Comparison of ENCODE assay signal across 18 cellular contexts in genomic region chr4:175871774-175872405, GRCh38. TPM values are rescaled to one million over a fixed set of nuclear protein-coding genes. Genes with fewer than 3 reads are reported as not detected.
"Had no signal": no experiment of that assay in that cellular context is flagged by ENCODE, and none has a peak within 500 bp of the region (broad histone marks: within the 10 kb centered on the region; RNA-seq: fewer than 3 reads in every experiment).

No MANE protein-coding gene starts in this region.

- H3K27ac Mint-ChIP-seq: activated CD8-positive, alpha-beta T cell treated with anti-CD3 and anti-CD28 coated beads, Interleukin-2, amount 10 ng/mL, durations not matched to agents 7 days and 5 days; activated naive CD4-positive, alpha-beta T cell treated with anti-CD3 and anti-CD28 coated beads, Interleukin-2, amount 50 U/mL, for 24 hours; stimulated activated naive CD8-positive, alpha-beta T cell treated with anti-CD3 and anti-CD28 coated beads, Interleukin-15, Interleukin-2, amounts not matched to agents 100 ng/mL and 50 ng/mL, for 24 hours; T-helper 17 cell; WTC11 had no signal

- DNase-seq: activated CD4-positive, alpha-beta T cell treated with anti-CD3 and anti-CD28 coated beads for 48 hours; activated CD8-positive, alpha-beta memory T cell treated with anti-CD3 and anti-CD28 coated beads, Interleukin-2, amount 50 U/mL, for 4 hours; activated CD8-positive, alpha-beta T cell treated with anti-CD3 and anti-CD28 coated beads, Interleukin-2, amount 10 ng/mL, durations not matched to agents 7 days and 5 days; activated effector memory CD4-positive, alpha-beta T cell treated with anti-CD3 and anti-CD28 coated beads, Interleukin-2, amount 50 U/mL, for 16 hours; activated T-cell treated with anti-CD3 and anti-CD28 coated beads, Interleukin-2, amount 50 U/mL, for 48 hours; amniotic stem cell; cerebellar nuclear complex; effector memory CD4-positive, alpha-beta T cell; foreskin fibroblast; right lobe of liver; T-helper 17 cell; upper lobe of left lung had no signal

- H3K27me3 Mint-ChIP-seq: activated naive CD4-positive, alpha-beta T cell treated with anti-CD3 and anti-CD28 coated beads, Interleukin-2, amount 50 U/mL, for 24 hours; stimulated activated naive CD8-positive, alpha-beta T cell treated with anti-CD3 and anti-CD28 coated beads, Interleukin-15, Interleukin-2, amounts not matched to agents 100 ng/mL and 50 ng/mL, for 24 hours; T-helper 17 cell had no signal

- H3K4me3 ChIP-seq: breast epithelium, prostate gland, right lobe of liver, upper lobe of left lung had no signal

- H3K4me3 Mint-ChIP-seq: activated CD8-positive, alpha-beta T cell treated with anti-CD3 and anti-CD28 coated beads, Interleukin-2, amount 10 ng/mL, durations not matched to agents 7 days and 5 days; activated naive CD4-positive, alpha-beta T cell treated with anti-CD3 and anti-CD28 coated beads, Interleukin-2, amount 50 U/mL, for 24 hours; stimulated activated naive CD8-positive, alpha-beta T cell treated with anti-CD3 and anti-CD28 coated beads, Interleukin-15, Interleukin-2, amounts not matched to agents 100 ng/mL and 50 ng/mL, for 24 hours; T-helper 17 cell; WTC11 had no signal

- H3K36me3 Mint-ChIP-seq: activated naive CD4-positive, alpha-beta T cell treated with anti-CD3 and anti-CD28 coated beads, Interleukin-2, amount 50 U/mL, for 24 hours; WTC11 had no signal

- H3K4me1 Mint-ChIP-seq: activated naive CD4-positive, alpha-beta T cell treated with anti-CD3 and anti-CD28 coated beads, Interleukin-2, amount 50 U/mL, for 24 hours; T-helper 17 cell; WTC11 had no signal

- ATAC-seq: activated CD8-positive, alpha-beta T cell treated with anti-CD3 and anti-CD28 coated beads, Interleukin-2, amount 10 ng/mL, durations not matched to agents 7 days and 5 days; right lobe of liver; T-helper 17 cell; WTC11 had no signal

RNA-seq across cellular contexts. Expression of gene GPM6A, which starts 59.8 kb away (rescaled TPM):
- total RNA-seq: activated CD8-positive, alpha-beta T cell treated with anti-CD3 and anti-CD28 coated beads, Interleukin-2, amount 10 ng/mL, durations not matched to agents 7 days and 5 days; osteoblast; T-helper 17 cell had no signal
